In the genomic region with DNA sequence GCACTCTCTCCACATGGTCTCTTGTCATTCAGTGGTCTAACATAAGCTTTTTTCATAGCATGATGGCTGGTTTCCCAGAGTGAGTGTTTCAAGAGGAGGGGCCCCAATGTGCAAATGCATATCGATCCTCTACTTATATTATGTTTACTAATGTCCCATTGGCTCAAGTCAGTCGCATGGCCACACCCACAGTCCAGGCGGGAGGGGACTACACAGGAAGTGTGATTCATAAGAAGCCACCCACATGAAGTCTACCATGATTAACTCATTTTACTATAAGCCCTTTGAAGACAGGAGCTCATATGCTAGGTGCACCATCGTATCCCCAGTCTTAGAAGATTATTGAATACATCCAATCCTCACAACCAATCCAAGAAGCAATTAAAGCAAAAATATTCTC, we compare ENCODE assay signal across 24 cellular contexts.
"Had no signal": no experiment of that assay in that cellular context is flagged by ENCODE, and none has a peak within 500 bp of the region (broad histone marks: within the 10 kb centered on the region; RNA-seq: fewer than 3 reads in every experiment).

No MANE protein-coding gene starts in this region.

- H3K27me3 ChIP-seq: right lobe of liver, testis, transverse colon, uterus had no signal

- H3K27me3 Mint-ChIP-seq: dendritic cell treated with granulocyte-macrophage colony-stimulating factor and Interleukin-4, amounts not matched to agents 40 ng/mL and 50 ng/mL, for 4 days had no signal

- DNase-seq: activated CD8-positive, alpha-beta memory T cell treated with anti-CD3 and anti-CD28 coated beads for 24 hours; activated effector memory CD4-positive, alpha-beta T cell treated with anti-CD3 and anti-CD28 coated beads, Interleukin-2, amount 50 U/mL, for 16 hours; activated naive CD8-positive, alpha-beta T cell treated with anti-CD3 and anti-CD28 coated beads, Interleukin-2, amount 50 U/mL, for 24 hours; amygdala; caudate nucleus; foreskin fibroblast; head of caudate nucleus; hippocampal formation; left colon; right lobe of liver; stimulated activated naive CD4-positive, alpha-beta T cell treated with Interleukin-2 at 50 U/mL for 16 hours; T-helper 9 cell; testis; transverse colon; uterus; WERI-Rb-1 had no signal

- H3K4me3 Mint-ChIP-seq: activated naive CD4-positive, alpha-beta T cell treated with anti-CD3 and anti-CD28 coated beads, Interleukin-2, amount 50 U/mL, for 24 hours; activated naive CD8-positive, alpha-beta T cell treated with anti-CD3 and anti-CD28 coated beads, Interleukin-2, amount 50 U/mL, for 24 hours; dendritic cell treated with granulocyte-macrophage colony-stimulating factor and Interleukin-4, amounts not matched to agents 40 ng/mL and 50 ng/mL, for 4 days; endodermal cell; nephron; T-helper 1 cell treated with Interleukin-12 subunit alpha and Interleukin-12 subunit beta and Interleukin-4 antibody, amounts not matched to agents 30 μg/mL and 1 μg/mL, for 36 hours had no signal

- ATAC-seq: activated CD4-positive, CD25-positive, alpha-beta regulatory T cell treated with anti-CD3 and anti-CD28 coated beads, Interleukin-2, amount 50 U/mL, for 24 hours; activated naive CD8-positive, alpha-beta T cell treated with anti-CD3 and anti-CD28 coated beads, Interleukin-2, amount 50 U/mL, for 24 hours; left colon; right lobe of liver had no signal

- FAIRE-seq: keratinocyte had no signal

- H3K9me3 Mint-ChIP-seq: activated naive CD4-positive, alpha-beta T cell treated with anti-CD3 and anti-CD28 coated beads, Interleukin-2, amount 50 U/mL, for 24 hours; activated naive CD8-positive, alpha-beta T cell treated with anti-CD3 and anti-CD28 coated beads, Interleukin-2, amount 50 U/mL, for 24 hours; nephron had no signal

- H3K27ac Mint-ChIP-seq: activated naive CD4-positive, alpha-beta T cell treated with anti-CD3 and anti-CD28 coated beads, Interleukin-2, amount 50 U/mL, for 24 hours; activated naive CD8-positive, alpha-beta T cell treated with anti-CD3 and anti-CD28 coated beads, Interleukin-2, amount 50 U/mL, for 24 hours; dendritic cell treated with granulocyte-macrophage colony-stimulating factor and Interleukin-4, amounts not matched to agents 40 ng/mL and 50 ng/mL, for 4 days; endodermal cell; T-helper 1 cell treated with Interleukin-12 subunit alpha and Interleukin-12 subunit beta and Interleukin-4 antibody, amounts not matched to agents 30 μg/mL and 1 μg/mL, for 36 hours had no signal

- H3K9me3 ChIP-seq: right lobe of liver, testis, transverse colon, uterus had no signal

- H3K36me3 Mint-ChIP-seq: activated naive CD4-positive, alpha-beta T cell treated with anti-CD3 and anti-CD28 coated beads, Interleukin-2, amount 50 U/mL, for 24 hours had no signal

- H3K27ac ChIP-seq: right lobe of liver, skin epidermis, testis, transverse colon, uterus, WERI-Rb-1 had no signal

- H3K4me1 ChIP-seq: right lobe of liver, transverse colon, uterus had no signal

- H3K36me3 ChIP-seq: right lobe of liver, transverse colon, uterus, WERI-Rb-1 had no signal

- H3K4me1 Mint-ChIP-seq: activated naive CD4-positive, alpha-beta T cell treated with anti-CD3 and anti-CD28 coated beads, Interleukin-2, amount 50 U/mL, for 24 hours; activated naive CD8-positive, alpha-beta T cell treated with anti-CD3 and anti-CD28 coated beads, Interleukin-2, amount 50 U/mL, for 24 hours had no signal

- H3K4me3 ChIP-seq: right lobe of liver, skin epidermis, testis, transverse colon, uterus had no signal
